Comparison of ENCODE assay signal across 23 cellular contexts in genomic region chr10:132868995-132869394, GRCh38.
DNase-seq lines count a peak whose midpoint lies in the region; ATAC-seq and TF ChIP-seq lines count a peak whose summit lies in the region.
"Had no signal": no experiment of that assay in that cellular context is flagged by ENCODE, and none has a peak within 500 bp of the region (broad histone marks: within the 10 kb centered on the region; RNA-seq: fewer than 3 reads in every experiment).

No MANE protein-coding gene starts in this region.

- no peak overlapping the region for H3K27ac ChIP-seq in right atrium auricular region
- no peak overlapping the region for H3K27ac ChIP-seq in heart left ventricle
- no peak overlapping the region for H3K27ac ChIP-seq in osteoblast (ENCODE audit: low read depth, low read length)
- no peak overlapping the region for H3K27ac ChIP-seq in upper lobe of right lung
- H3K27ac ChIP-seq: BLaER1, gastroesophageal sphincter, VCaP had no signal

- H2AFZ ChIP-seq in osteoblast (ENCODE audit: low read length) = no peak overlapping the region

- no peak for ATAC-seq in Right ventricle myocardium inferior
- ATAC-seq in heart left ventricle = no peak
- no peak for ATAC-seq in upper lobe of right lung
- no peak for ATAC-seq in GM19395 (IDR thresholded peaks at IDR 0.05; ENCODE audit: unreplicated experiment)
- ATAC-seq in GM19023 (IDR thresholded peaks at IDR 0.05; ENCODE audit: unreplicated experiment) = no peak
- ATAC-seq: gastroesophageal sphincter; stimulated activated naive B cell treated with anti-CD40 and anti-IgM and Interleukin-4, amounts not matched to agents 10 μg/mL and 1 μg/mL and 100 μg/mL, for 72 hours had no signal

- H3K4me1 ChIP-seq in right atrium auricular region (no peaks in the 10 kb centered on the region), heart left ventricle (no peaks in the 10 kb centered on the region), osteoblast (ENCODE audit: insufficient read depth, low read length) (no peaks in the 10 kb centered on the region), upper lobe of right lung (no peaks in the 10 kb centered on the region)
- H3K4me1 ChIP-seq: gastroesophageal sphincter, HAP-1 had no signal

- H4K20me1 ChIP-seq in osteoblast (ENCODE audit: insufficient read depth, low read length) = no peaks in the 10 kb centered on the region
- H4K20me1 ChIP-seq: BLaER1 had no signal

- intact Hi-C loops in Right ventricle myocardium inferior (cut with DNase I) (no loop called here), heart left ventricle (cut with DNase I) (no loop called here), upper lobe of right lung (cut with DNase I) (no loop called here)

- H3K27me3 ChIP-seq in right atrium auricular region = no peaks in the 10 kb centered on the region
- peaks cover 0 to 20% (median 3%) of the 10 kb centered on the region in 9 donors for H3K27me3 ChIP-seq in heart left ventricle
- peaks cover 4% of the 10 kb centered on the region for H3K27me3 ChIP-seq in osteoblast (ENCODE audit: insufficient read depth, low read length)
- peaks cover 9% of the 10 kb centered on the region for H3K27me3 ChIP-seq in upper lobe of right lung
- H3K27me3 ChIP-seq: BLaER1 had no signal

- TF ChIP-seq CTCF in right atrium auricular region (IDR thresholded peaks at IDR 0.05) (no peak), heart left ventricle (IDR thresholded peaks at IDR 0.05) (no peak), osteoblast (IDR thresholded peaks at IDR 0.05; ENCODE audit: extremely low read depth, low read depth, low read length) (no peak), upper lobe of right lung (IDR thresholded peaks at IDR 0.05) (no peak)

- DNase-seq in Right ventricle myocardium inferior (ENCODE audit: missing footprints) (peak; percentile 30), right atrium auricular region (ENCODE audit: low spot score) (no peak), heart left ventricle (peak in 4 of 5 donors; percentile 6 to 62 (median 18)), osteoblast (ENCODE audit: insufficient read length, low spot score, missing footprints) (peak; percentile 32), upper lobe of right lung (peak; percentile 57), hepatic stellate cell (ENCODE audit: low spot score) (no peak)
- DNase-seq: activated CD4-positive, alpha-beta T cell treated with anti-CD3 and anti-CD28 coated beads, Interleukin-2, amount 50 U/mL, for 4 hours; activated naive CD4-positive, alpha-beta T cell treated with anti-CD3 and anti-CD28 coated beads for 36 hours; activated T-cell treated with anti-CD3 and anti-CD28 coated beads for 4 hours; DMS79 treated with DMSO at 0.1 percent for 48 hours; MV-4-11; NCI-H1694; NCI-H2171 treated with DMSO at 0.1 percent for 48 hours; NCI-H69; nucleus accumbens; stimulated activated CD4-positive, alpha-beta T cell treated with anti-CD3 and anti-CD28 coated beads, Interleukin-4, amount 100 ng/mL, for 1 hour; stimulated activated naive B cell treated with anti-CD40 and anti-IgM and Interleukin-4, amounts not matched to agents 10 μg/mL and 1 μg/mL and 100 μg/mL, for 72 hours had no signal

- H3K4me2 ChIP-seq in osteoblast (ENCODE audit: insufficient read depth, low read length) = no peak overlapping the region
- H3K4me2 ChIP-seq: BLaER1 had no signal

- 90 to 92% (median 91%) methylated on average over 22 to 26 of the region's 26 CpGs for whole genome bisulfite sequencing in heart left ventricle, 4 donors

- H3K4me3 ChIP-seq in right atrium auricular region (no peak overlapping the region), heart left ventricle (no peak overlapping the region), osteoblast (ENCODE audit: insufficient read depth, low read length) (no peak overlapping the region), upper lobe of right lung (no peak overlapping the region)
- H3K4me3 ChIP-seq: BLaER1, gastroesophageal sphincter, HAP-1 had no signal

- H3K79me2 ChIP-seq in osteoblast (ENCODE audit: insufficient read depth, low read length) = no peaks in the 10 kb centered on the region

- no peak for TF ChIP-seq POLR2A in heart left ventricle (IDR thresholded peaks at IDR 0.05)

- no peaks in the 10 kb centered on the region for H3K36me3 ChIP-seq in right atrium auricular region
- no peaks in the 10 kb centered on the region for H3K36me3 ChIP-seq in heart left ventricle
- H3K36me3 ChIP-seq in osteoblast (ENCODE audit: insufficient read depth, low read length) = no peaks in the 10 kb centered on the region
- H3K36me3 ChIP-seq in upper lobe of right lung = no peaks in the 10 kb centered on the region
- H3K36me3 ChIP-seq: BLaER1, gastroesophageal sphincter, HAP-1 had no signal

- H3K9me3 ChIP-seq in right atrium auricular region (peaks cover 0 to 9% of the 10 kb centered on the region in 2 donors), heart left ventricle (peaks cover 0 to 12% (median 0%) of the 10 kb centered on the region in 12 donors), osteoblast (ENCODE audit: low read depth, low read length) (no peaks in the 10 kb centered on the region), upper lobe of right lung (no peaks in the 10 kb centered on the region)
- H3K9me3 ChIP-seq: HAP-1 had no signal

Comparison
In these comparisons a context has a peak if more than half of its experiments do, and no peak if none do; other contexts are left out.
1. DNase-seq: peak in Right ventricle myocardium inferior (single experiment), heart left ventricle (4 of 5), osteoblast (single experiment) and upper lobe of right lung (single experiment); none in right atrium auricular region (single experiment) and hepatic stellate cell (single experiment).